8 cellular contexts compared by ENCODE assay signal in genomic region chr17:76727745-76728456, GRCh38. TPM values are rescaled to one million over a fixed set of nuclear protein-coding genes. Genes with fewer than 3 reads are reported as not detected.
DNase-seq lines count a peak whose midpoint lies in the region; ATAC-seq and TF ChIP-seq lines count a peak whose summit lies in the region.

No MANE protein-coding gene starts in this region.

- peaks cover 46% of the 10 kb centered on the region for H3K36me3 Mint-ChIP-seq in activated naive CD4-positive, alpha-beta T cell treated with anti-CD3 and anti-CD28 coated beads, Interleukin-2, amount 10 ng/mL, durations not matched to agents 7 days and 5 days
- H3K36me3 Mint-ChIP-seq in immature natural killer cell, result peaks cover 3 to 12% (median 12%) of the 10 kb centered on the region in 3 donors

- peak overlapping the region; percentile 98 for H3K27ac ChIP-seq in HCT116 (ENCODE audit: low read depth, low read length)
- H3K27ac ChIP-seq in stomach smooth muscle (ENCODE audit: low read length), result peak overlapping the region; percentile 98

- H4K20me1 ChIP-seq in HCT116 (ENCODE audit: insufficient read depth), result peaks cover 12% of the 10 kb centered on the region; the same call in 1 of the 2 replicates

- H3K36me3 ChIP-seq in HCT116 (ENCODE audit: control insufficient read depth in 1 of 2, insufficient read depth in 2 of 2, low read length in 2 of 2) (peaks cover 22 to 42% of the 10 kb centered on the region in 2 experiments), stomach smooth muscle (ENCODE audit: control insufficient read depth in 2 of 2, insufficient read depth in 2 of 2, low read length in 2 of 2) (peaks cover 13 to 17% of the 10 kb centered on the region in 2 donors)

- ATAC-seq in HCT116 (no peak), GM21423 (IDR thresholded peaks at IDR 0.05; ENCODE audit: unreplicated experiment) (no peak)

- no peak for TF ChIP-seq RAD21 in HCT116 (IDR thresholded peaks at IDR 0.05; ENCODE audit: low read depth)

- no peak overlapping the region for H2AFZ ChIP-seq in HCT116 (ENCODE audit: low read depth, low read length, poor library complexity, severe bottlenecking)

- peaks cover 76% of the 10 kb centered on the region for H3K4me1 Mint-ChIP-seq in activated naive CD4-positive, alpha-beta T cell treated with anti-CD3 and anti-CD28 coated beads, Interleukin-2, amount 10 ng/mL, durations not matched to agents 7 days and 5 days
- peaks cover 49 to 52% of the 10 kb centered on the region in 2 donors for H3K4me1 Mint-ChIP-seq in immature natural killer cell

- H3K4me3 ChIP-seq in HCT116 (replicated peaks in 1 of 2; ENCODE audit: low read depth in 1 of 2, low read length in 2 of 2) (peak overlapping the region; percentile 97), stomach smooth muscle (ENCODE audit: low read length in 2 of 2) (peak overlapping the region; percentile 90 to 91)

- intact Hi-C loops in HCT116 (cut with micrococcal nuclease), result loop anchor here (1.0 to 2.0 kb wide), 3 partner anchors 7 to 339 kb away; no protein-coding TSS in a partner anchor

- CTCF ChIA-PET in HCT116 (lab: Charles Lee), result interaction anchor here (0.7 to 1.2 kb wide), 9 partner anchors 8 to 359 kb away, joined by 3 to 9 read pairs (median 4); partner anchors contain the start of genes MFSD11, MGAT5B and SRSF2
- CTCF ChIA-PET in activated naive CD4-positive, alpha-beta T cell treated with anti-CD3 and anti-CD28 coated beads, Interleukin-2, amount 10 ng/mL, durations not matched to agents 7 days and 5 days (lab: Charles Lee), result interaction anchor here (0.6 to 1.7 kb wide), 9 partner anchors 8 to 58 kb away, joined by 3 to 8 read pairs (median 4); partner anchors contain the start of genes MFSD11 and SRSF2

- H3K27me3 ChIP-seq in HCT116 (ENCODE audit: insufficient read depth, low read length) (no peaks in the 10 kb centered on the region), stomach smooth muscle (ENCODE audit: control insufficient read depth in 1 of 2, insufficient read depth in 2 of 2, low read length in 2 of 2) (no peaks in the 10 kb centered on the region)

- peak overlapping the region; percentile 93 for H3K4me2 ChIP-seq in HCT116 (ENCODE audit: low read length)

- BruUV-seq in HCT116 (replicated peaks; lab: Mats Ljungman, UMichigan), result no TSS peak

- RAD21 ChIA-PET in HCT116 (lab: Charles Lee; ENCODE audit: low non-redundant PET in 1 of 2, low total read pairs in 2 of 2, uncharacterized antibody in 2 of 2, unreplicated experiment in 2 of 2), result interaction anchor here in 1 of 2 experiments (0.7 kb wide), 1 partner anchor 14 kb away, joined by 4 read pairs; no protein-coding TSS in a partner anchor

- TF ChIP-seq CTCF in HCT116 (IDR thresholded peaks at IDR 0.05 in 2 of 3, conservative IDR thresholded peaks at IDR 0.05 in 1 of 3; ENCODE audit: borderline replicate concordance in 1 of 3, insufficient read depth in 1 of 3, low read depth in 2 of 3, low read length in 2 of 3), result no peak

- POLR2A ChIA-PET in HCT116 (lab: Charles Lee), result interaction anchor here (0.6 to 2.9 kb wide), 4 partner anchors 9 to 101 kb away, joined by 3 to 27 read pairs (median 4); partner anchors contain the start of genes MFSD11 and SRSF2

- H3K79me2 ChIP-seq in HCT116 (ENCODE audit: insufficient read depth, low read length), result peaks cover 92% of the 10 kb centered on the region

- H3K9me3 ChIP-seq in HCT116 (ENCODE audit: control insufficient read depth in 1 of 2, insufficient read depth in 1 of 2, low read depth in 1 of 2, low read length in 2 of 2), result no peaks in the 10 kb centered on the region
- no peaks in the 10 kb centered on the region for H3K9me3 ChIP-seq in stomach smooth muscle (ENCODE audit: control insufficient read depth in 2 of 2, low read length in 2 of 2)

- H3K27ac Mint-ChIP-seq in activated naive CD4-positive, alpha-beta T cell treated with anti-CD3 and anti-CD28 coated beads, Interleukin-2, amount 10 ng/mL, durations not matched to agents 7 days and 5 days, result peak overlapping the region; percentile 99
- peak overlapping the region; percentile 96 to 100 (median 99) for H3K27ac Mint-ChIP-seq in immature natural killer cell

- H3K9me2 ChIP-seq in HCT116 (ENCODE audit: insufficient read depth), result no peaks in the 10 kb centered on the region

- no peaks in the 10 kb centered on the region for H3K9me3 Mint-ChIP-seq in activated naive CD4-positive, alpha-beta T cell treated with anti-CD3 and anti-CD28 coated beads, Interleukin-2, amount 10 ng/mL, durations not matched to agents 7 days and 5 days
- H3K9me3 Mint-ChIP-seq in immature natural killer cell, result no peaks in the 10 kb centered on the region

- no peaks in the 10 kb centered on the region for H3K27me3 Mint-ChIP-seq in activated naive CD4-positive, alpha-beta T cell treated with anti-CD3 and anti-CD28 coated beads, Interleukin-2, amount 10 ng/mL, durations not matched to agents 7 days and 5 days
- peaks cover 28 to 30% (median 29%) of the 10 kb centered on the region in 3 donors for H3K27me3 Mint-ChIP-seq in immature natural killer cell (ENCODE audit: low read depth in 3 of 3)

- peak overlapping the region; percentile 99 for H3K9ac ChIP-seq in HCT116 (ENCODE audit: low read length)
- H3K9ac ChIP-seq in stomach smooth muscle (ENCODE audit: low read length in 2 of 2), result peak overlapping the region; percentile 90 to 93

- no peak for TF ChIP-seq POLR2A in HCT116 (IDR thresholded peaks at IDR 0.05; ENCODE audit: borderline replicate concordance, extremely low read depth, insufficient read depth, insufficient read length)

- DNase-seq in ACHN (peak; percentile 74), HCT116 (ENCODE audit: low read depth, low spot score) (no peak), immature natural killer cell (peak in 2 of 3 donors; percentile 48 to 52), NCI-H345 treated with DMSO at 0.1 percent for 48 hours (lab: John Stamatoyannopoulos, UW; ENCODE audit: unreplicated experiment) (no peak), AG20443 (ENCODE audit: low spot score) (no peak)
- peak; percentile 41 for DNase-seq in activated naive CD4-positive, alpha-beta T cell treated with anti-CD3 and anti-CD28 coated beads, Interleukin-2, amount 10 ng/mL, durations not matched to agents 7 days and 5 days

- peak overlapping the region; percentile 96 for H3K4me3 Mint-ChIP-seq in activated naive CD4-positive, alpha-beta T cell treated with anti-CD3 and anti-CD28 coated beads, Interleukin-2, amount 10 ng/mL, durations not matched to agents 7 days and 5 days
- peak overlapping the region; percentile 89 to 98 (median 97) for H3K4me3 Mint-ChIP-seq in immature natural killer cell

- in situ Hi-C loops in ACHN (cut with HindIII; ENCODE audit: low pct_ligation_motif_present, low pct_unique_long_range_greater_than_20kb, low sequenced_read_pairs), result no loop called here

- H3K4me1 ChIP-seq in HCT116 (ENCODE audit: control insufficient read depth in 1 of 2, insufficient read depth in 2 of 2, low read length in 2 of 2) (peaks cover 13 to 23% of the 10 kb centered on the region in 2 experiments), stomach smooth muscle (ENCODE audit: control insufficient read depth, insufficient read depth, low read length) (peaks cover 64% of the 10 kb centered on the region)

TF ChIP-seq in HCT116, 20 proteins besides CTCF, POLR2A, EP300 and RAD21 (continues in another document):
- TF ChIP-seq MAX (IDR thresholded peaks at IDR 0.05), result no peak
- TF ChIP-seq CEBPB (IDR thresholded peaks at IDR 0.05; ENCODE audit: low read depth), result no peak
- TF ChIP-seq YY1 (IDR thresholded peaks at IDR 0.05; ENCODE audit: extremely low read depth, insufficient replicate concordance, low read depth, low read length), result no peak
- no peak for TF ChIP-seq EZH2phosphoT487 (IDR thresholded peaks at IDR 0.05; ENCODE audit: borderline replicate concordance)
- no peak for TF ChIP-seq SP1 (IDR thresholded peaks at IDR 0.05; ENCODE audit: low read depth)
- no peak for TF ChIP-seq TCF7L2 (IDR thresholded peaks at IDR 0.05; ENCODE audit: borderline replicate concordance, extremely low read depth, insufficient read depth, insufficient read length)
- no peak for TF ChIP-seq CBX3 (IDR thresholded peaks at IDR 0.05; ENCODE audit: low read depth)
- no peak for TF ChIP-seq ZNF274 (IDR thresholded peaks at IDR 0.05; ENCODE audit: low read depth, low read length)
- TF ChIP-seq ATF3 (IDR thresholded peaks at IDR 0.05), result no peak
- TF ChIP-seq ELF1 (IDR thresholded peaks at IDR 0.05; ENCODE audit: borderline replicate concordance, low read depth), result no peak
- no peak for TF ChIP-seq EGR1 (IDR thresholded peaks at IDR 0.05; ENCODE audit: low read depth)
- TF ChIP-seq EZH2 (IDR thresholded peaks at IDR 0.05), result no peak
- TF ChIP-seq ZFX (IDR thresholded peaks at IDR 0.05), result no peak
- no peak for TF ChIP-seq SRF (IDR thresholded peaks at IDR 0.05; ENCODE audit: low read depth)

RNA-seq across cellular contexts. Expression of gene METTL23, which starts 1.3 kb away (rescaled TPM):
- 57.8 TPM for total RNA-seq in HCT116 (2021; ENCODE audit: unreplicated experiment)
- polyA plus RNA-seq in HCT116 (2012), result 50.4 and 68.6 TPM in 2 replicates
- 100 to 1,000 TPM in 2 of 3 donors, 10 to 100 TPM in 1; 91.6 to 166 (median 133) TPM for polyA plus RNA-seq in immature natural killer cell

RNA-seq across cellular contexts. Expression of gene JMJD6, which starts 1.5 kb away (rescaled TPM):
- total RNA-seq in HCT116 (2021; ENCODE audit: unreplicated experiment), result 47.6 TPM
- polyA plus RNA-seq in HCT116 (2012), result 47.5 and 60.9 TPM in 2 replicates
- polyA plus RNA-seq in immature natural killer cell, result 10 to 100 TPM; 20.3 to 38.5 (median 27.2) TPM

RNA-seq across cellular contexts. Expression of gene SRSF2, which starts 9.2 kb away (rescaled TPM):
- total RNA-seq in HCT116 (2021; ENCODE audit: unreplicated experiment), result 422 TPM
- 220 and 291 TPM in 2 replicates for polyA plus RNA-seq in HCT116 (2012)
- polyA plus RNA-seq in immature natural killer cell, result 100 to 1,000 TPM in 2 of 3 donors, 10 to 100 TPM in 1; 100.0 to 134 (median 125) TPM

RNA-seq across cellular contexts. Expression of gene MFSD11, which starts 10.0 kb away (rescaled TPM):
- 24.9 TPM for total RNA-seq in HCT116 (2021; ENCODE audit: unreplicated experiment)
- polyA plus RNA-seq in HCT116 (2012), result 8.5 and 11.9 TPM in 2 replicates
- polyA plus RNA-seq in immature natural killer cell, result 10 to 100 TPM; 25.2 to 48.0 (median 36.0) TPM

RNA-seq across cellular contexts. Expression of gene MXRA7, which starts 17.1 kb away (rescaled TPM):
- 57.1 TPM for total RNA-seq in HCT116 (2021; ENCODE audit: unreplicated experiment)
- polyA plus RNA-seq in HCT116 (2012), result 41.8 and 61.1 TPM in 2 replicates
- polyA plus RNA-seq in immature natural killer cell, result 10 to 100 TPM; 23.6 to 60.6 (median 56.7) TPM

Comparison
In these comparisons a context has a peak if more than half of its experiments do, and no peak if none do; other contexts are left out.
1. DNase-seq: peak in ACHN (single experiment), activated naive CD4-positive, alpha-beta T cell treated with anti-CD3 and anti-CD28 coated beads, Interleukin-2, amount 10 ng/mL, durations not matched to agents 7 days and 5 days (single experiment) and immature natural killer cell (2 of 3); none in HCT116 (single experiment), NCI-H345 treated with DMSO at 0.1 percent for 48 hours (single experiment) and AG20443 (single experiment).